Comparison of ENCODE assay signal across 15 cellular contexts in the genomic region with DNA sequence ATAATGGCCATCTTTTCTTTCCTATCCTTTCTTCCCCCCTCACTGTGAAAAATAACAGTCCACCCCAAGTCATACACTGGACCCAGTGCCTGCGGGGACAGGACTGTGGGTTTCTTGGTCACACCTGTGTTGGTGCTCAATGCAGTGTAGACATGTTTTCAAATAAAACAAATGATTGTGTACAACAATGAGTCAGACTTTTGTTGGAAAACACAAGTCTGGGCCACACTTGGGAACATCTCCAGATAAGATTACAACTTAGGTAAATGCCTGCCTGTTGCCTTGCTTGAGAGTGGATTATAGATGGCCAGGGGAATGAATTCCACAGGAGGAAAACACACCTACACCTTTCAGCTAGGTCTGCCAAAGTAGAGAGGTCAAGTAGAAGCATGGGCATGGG. TPM values are rescaled to one million over a fixed set of nuclear protein-coding genes. Genes with fewer than 3 reads are reported as not detected.
"Had no signal": no experiment of that assay in that cellular context is flagged by ENCODE, and none has a peak within 500 bp of the region (broad histone marks: within the 10 kb centered on the region; RNA-seq: fewer than 3 reads in every experiment).

No MANE protein-coding gene starts in this region.

- H3K4me1 ChIP-seq: tibial artery had no signal

- H3K4me3 Mint-ChIP-seq: activated CD8-positive, alpha-beta T cell treated with anti-CD3 and anti-CD28 coated beads for 36 hours; activated naive CD8-positive, alpha-beta T cell treated with anti-CD3 and anti-CD28 coated beads for 36 hours; activated T-cell treated with anti-CD3 and anti-CD28 coated beads, Interleukin-2, amount 50 U/mL, for 72 hours; stimulated activated effector memory CD8-positive, alpha-beta T cell treated with anti-CD3 and anti-CD28 coated beads, Interleukin-12 subunit alpha, Interleukin-12 subunit beta, amount 100 ng/mL, for 72 hours; WTC11 had no signal

- H3K36me3 ChIP-seq: brain microvascular endothelial cell had no signal

- H3K27me3 ChIP-seq: brain microvascular endothelial cell had no signal

- H3K36me3 Mint-ChIP-seq: activated naive CD8-positive, alpha-beta T cell treated with anti-CD3 and anti-CD28 coated beads for 36 hours; stimulated activated effector memory CD8-positive, alpha-beta T cell treated with anti-CD3 and anti-CD28 coated beads, Interleukin-12 subunit alpha, Interleukin-12 subunit beta, amount 100 ng/mL, for 72 hours had no signal

- H3K27ac ChIP-seq: brain microvascular endothelial cell, tibial artery had no signal

- H3K4me1 Mint-ChIP-seq: activated naive CD8-positive, alpha-beta T cell treated with anti-CD3 and anti-CD28 coated beads for 36 hours; stimulated activated effector memory CD8-positive, alpha-beta T cell treated with anti-CD3 and anti-CD28 coated beads, Interleukin-12 subunit alpha, Interleukin-12 subunit beta, amount 100 ng/mL, for 72 hours had no signal

- H3K4me3 ChIP-seq: tibial artery had no signal

- H3K9me3 Mint-ChIP-seq: activated CD8-positive, alpha-beta T cell treated with anti-CD3 and anti-CD28 coated beads for 36 hours; activated naive CD8-positive, alpha-beta T cell treated with anti-CD3 and anti-CD28 coated beads for 36 hours; activated T-cell treated with anti-CD3 and anti-CD28 coated beads, Interleukin-2, amount 50 U/mL, for 72 hours; stimulated activated effector memory CD8-positive, alpha-beta T cell treated with anti-CD3 and anti-CD28 coated beads, Interleukin-12 subunit alpha, Interleukin-12 subunit beta, amount 100 ng/mL, for 72 hours; WTC11 had no signal

- ATAC-seq: activated CD8-positive, alpha-beta T cell treated with anti-CD3 and anti-CD28 coated beads for 36 hours; activated T-cell treated with anti-CD3 and anti-CD28 coated beads, Interleukin-2, amount 50 U/mL, for 72 hours; stimulated activated effector memory CD8-positive, alpha-beta T cell treated with anti-CD3 and anti-CD28 coated beads, Interleukin-12 subunit alpha, Interleukin-12 subunit beta, amount 100 ng/mL, for 72 hours; WTC11 had no signal

- H3K9me3 ChIP-seq: tibial artery had no signal

- H3K27ac Mint-ChIP-seq: activated CD8-positive, alpha-beta T cell treated with anti-CD3 and anti-CD28 coated beads for 36 hours; activated naive CD8-positive, alpha-beta T cell treated with anti-CD3 and anti-CD28 coated beads for 36 hours; activated T-cell treated with anti-CD3 and anti-CD28 coated beads, Interleukin-2, amount 50 U/mL, for 72 hours; stimulated activated effector memory CD8-positive, alpha-beta T cell treated with anti-CD3 and anti-CD28 coated beads, Interleukin-12 subunit alpha, Interleukin-12 subunit beta, amount 100 ng/mL, for 72 hours; WTC11 had no signal

- DNase-seq: activated CD4-positive, alpha-beta T cell treated with anti-CD3 and anti-CD28 coated beads for 4 hours; activated CD8-positive, alpha-beta T cell treated with anti-CD3 and anti-CD28 coated beads for 36 hours; activated gamma-delta T cell; activated naive CD8-positive, alpha-beta T cell treated with anti-CD3 and anti-CD28 coated beads for 36 hours; activated T-cell treated with anti-CD3 and anti-CD28 coated beads, Interleukin-2, amount 50 U/mL, for 72 hours; anterior cingulate cortex; brain microvascular endothelial cell; cerebellar nuclear complex; effector CD8-positive, alpha-beta T cell; hippocampal formation; kidney; T-helper 2 cell; tibial artery had no signal

RNA-seq across cellular contexts. Expression of a gene that starts 34.1 kb away (rescaled TPM):
- total RNA-seq: activated CD8-positive, alpha-beta T cell treated with anti-CD3 and anti-CD28 coated beads for 36 hours; activated naive CD8-positive, alpha-beta T cell treated with anti-CD3 and anti-CD28 coated beads for 36 hours; activated T-cell treated with anti-CD3 and anti-CD28 coated beads, Interleukin-2, amount 50 U/mL, for 72 hours had no signal
